Comparison of ENCODE assay signal across 1 cellular context in the genomic region with DNA sequence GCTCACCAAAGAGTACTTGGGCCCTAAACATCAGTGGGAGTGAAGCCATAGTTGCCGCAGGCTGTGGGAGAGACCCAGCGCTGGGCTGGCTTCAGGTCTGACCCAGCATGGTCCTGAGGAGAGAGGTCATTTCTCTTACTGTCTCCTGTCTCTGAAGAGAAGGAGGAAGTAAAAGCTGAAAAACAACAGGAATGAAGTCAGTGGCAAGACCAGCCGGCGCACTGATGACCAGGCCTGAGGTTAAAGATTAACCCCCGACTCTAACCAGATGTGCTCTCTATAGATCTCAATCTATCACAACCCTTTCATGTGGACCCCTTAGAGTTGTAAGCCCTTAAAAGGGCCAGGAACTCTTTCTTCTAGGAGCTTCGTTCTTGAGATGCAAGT.
A peak's percentile ranks its signal among the peaks of the same experiment; 100 is the strongest.
TF ChIP-seq lines count a peak whose summit lies in the region.
"Not testable (repeated sequence)": the region's sequence is repeated elsewhere in the genome, so short reads cannot be mapped to it uniquely, and the experiment has no call there.

No MANE protein-coding gene starts in this region.

TF ChIP-seq in HepG2, 621 proteins besides CTCF, POLR2A, EP300 and RAD21:
- TF ChIP-seq ELF3 (CRISPR knock-in tag; IDR thresholded peaks at IDR 0.05), result peak; percentile 95
- TF ChIP-seq, protein P1, sequence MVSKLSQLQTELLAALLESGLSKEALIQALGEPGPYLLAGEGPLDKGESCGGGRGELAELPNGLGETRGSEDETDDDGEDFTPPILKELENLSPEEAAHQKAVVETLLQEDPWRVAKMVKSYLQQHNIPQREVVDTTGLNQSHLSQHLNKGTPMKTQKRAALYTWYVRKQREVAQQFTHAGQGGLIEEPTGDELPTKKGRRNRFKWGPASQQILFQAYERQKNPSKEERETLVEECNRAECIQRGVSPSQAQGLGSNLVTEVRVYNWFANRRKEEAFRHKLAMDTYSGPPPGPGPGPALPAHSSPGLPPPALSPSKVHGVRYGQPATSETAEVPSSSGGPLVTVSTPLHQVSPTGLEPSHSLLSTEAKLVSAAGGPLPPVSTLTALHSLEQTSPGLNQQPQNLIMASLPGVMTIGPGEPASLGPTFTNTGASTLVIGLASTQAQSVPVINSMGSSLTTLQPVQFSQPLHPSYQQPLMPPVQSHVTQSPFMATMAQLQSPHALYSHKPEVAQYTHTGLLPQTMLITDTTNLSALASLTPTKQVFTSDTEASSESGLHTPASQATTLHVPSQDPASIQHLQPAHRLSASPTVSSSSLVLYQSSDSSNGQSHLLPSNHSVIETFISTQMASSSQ (IDR thresholded peaks at IDR 0.05; ENCODE audit: low read depth), result peak; percentile 72
- TF ChIP-seq, protein P1 (CRISPR knock-in tag; IDR thresholded peaks at IDR 0.05; ENCODE audit: borderline replicate concordance), result not testable (repeated sequence)
- TF ChIP-seq HNF1B (CRISPR knock-in tag; IDR thresholded peaks at IDR 0.05), result 0 out of 2 replicates have a peak, but pooled peaks have one; percentile 39
